In the genomic region with DNA sequence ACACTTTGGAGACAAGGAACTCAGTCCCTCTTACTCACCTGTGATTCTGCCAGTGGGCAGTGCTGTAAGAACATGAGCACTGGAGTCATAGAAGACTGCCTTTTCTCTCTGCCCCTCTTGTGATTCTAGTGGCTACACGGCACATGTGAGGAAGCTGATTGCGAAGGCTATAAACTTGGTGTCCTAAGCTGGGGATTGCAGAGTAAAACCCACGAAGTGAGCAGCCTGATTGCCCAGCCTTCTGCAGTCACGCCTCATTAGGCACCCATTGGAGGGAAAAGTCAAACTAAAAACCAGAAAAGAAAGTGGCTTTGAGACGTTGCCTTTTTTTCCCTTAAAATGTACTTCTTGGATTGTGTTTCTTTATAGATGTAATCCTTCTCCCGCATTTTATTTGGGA, we compare ENCODE assay signal across 19 cellular contexts.
DNase-seq lines count a peak whose midpoint lies in the region; ATAC-seq and FAIRE-seq lines count a peak whose summit lies in the region.
"Had no signal": no experiment of that assay in that cellular context is flagged by ENCODE, and none has a peak within 500 bp of the region (broad histone marks: within the 10 kb centered on the region; RNA-seq: fewer than 3 reads in every experiment).

No MANE protein-coding gene starts in this region.

- FAIRE-seq in GM19239 (lab: Jason Lieb, UNC): peak; percentile 11

- ATAC-seq in GM19467 (IDR thresholded peaks at IDR 0.05; ENCODE audit: unreplicated experiment): no peak
- ATAC-seq: activated naive CD8-positive, alpha-beta T cell treated with anti-CD3 and anti-CD28 coated beads, Interleukin-2, amount 50 U/mL, for 24 hours; left colon had no signal

- peak; percentile 10 for DNase-seq in DMS79 (lab: John Stamatoyannopoulos, UW)
- no peak for DNase-seq in GM19239 (ENCODE audit: insufficient read length, low spot score)
- peak; percentile 55 for DNase-seq in NCI-H524 treated with DMSO at 0.1 percent for 48 hours (lab: John Stamatoyannopoulos, UW)
- peak; percentile 63 for DNase-seq in kidney tubule cell (ENCODE audit: low spot score)
- no peak for DNase-seq in Ammon's horn (ENCODE audit: low spot score)
- DNase-seq in SKM-1 treated with dmso at 0.1 percent for 144 hours (lab: John Stamatoyannopoulos, UW; ENCODE audit: unreplicated experiment): no peak
- DNase-seq in activated CD4-positive, alpha-beta T cell treated with anti-CD3 and anti-CD28 coated beads for 4 hours: no peak
- DNase-seq: activated CD8-positive, alpha-beta memory T cell treated with anti-CD3 and anti-CD28 coated beads for 24 hours; activated gamma-delta T cell; activated naive CD8-positive, alpha-beta T cell treated with anti-CD3 and anti-CD28 coated beads, Interleukin-2, amount 50 U/mL, for 24 hours; activated T-cell treated with anti-CD3 and anti-CD28 coated beads, Interleukin-2, amount 50 U/mL, for 1 hour; CD4-positive, alpha-beta T cell; foreskin fibroblast; GDM1; IMR-90; left colon; mesenchymal stem cell; NCI-H1436 had no signal

Comparison
In these comparisons a context has a peak if more than half of its experiments do, and no peak if none do; other contexts are left out.
1. DNase-seq: peak in DMS79 (single experiment), NCI-H524 treated with DMSO at 0.1 percent for 48 hours (single experiment) and kidney tubule cell (single experiment); none in GM19239 (single experiment), Ammon's horn (single experiment), SKM-1 treated with dmso at 0.1 percent for 144 hours (single experiment) and activated CD4-positive, alpha-beta T cell treated with anti-CD3 and anti-CD28 coated beads for 4 hours (0 of 2).